31 cellular contexts compared by ENCODE assay signal in genomic region chr9:134198771-134199170, GRCh38. TPM values are rescaled to one million over a fixed set of nuclear protein-coding genes. Genes with fewer than 3 reads are reported as not detected.
"Had no signal": no experiment of that assay in that cellular context is flagged by ENCODE, and none has a peak within 500 bp of the region (broad histone marks: within the 10 kb centered on the region; RNA-seq: fewer than 3 reads in every experiment).

No MANE protein-coding gene starts in this region.

- H3K4me3 Mint-ChIP-seq: activated naive CD4-positive, alpha-beta T cell treated with anti-CD3 and anti-CD28 coated beads for 36 hours; nephron; stimulated activated memory B cell treated with anti-CD40 and anti-IgM and Interleukin-4, amounts not matched to agents 10 μg/mL and 1 μg/mL and 100 μg/mL, for 72 hours had no signal

- H3K4me1 Mint-ChIP-seq: nephron had no signal

- H3K27ac ChIP-seq: brain microvascular endothelial cell, heart right ventricle, left ventricle myocardium inferior, neutrophil, pancreas, right atrium auricular region, stomach, thyroid gland, upper lobe of left lung, WERI-Rb-1 had no signal

- ATAC-seq: activated CD4-positive, CD25-positive, alpha-beta regulatory T cell treated with anti-CD3 and anti-CD28 coated beads, Interleukin-2, amount 50 U/mL, for 24 hours; esophagus mucosa; heart right ventricle; pancreas; stimulated activated memory B cell treated with anti-CD40 and anti-IgM and Interleukin-4, amounts not matched to agents 10 μg/mL and 1 μg/mL and 100 μg/mL, for 72 hours had no signal

- H3K4me1 ChIP-seq: left ventricle myocardium inferior, pancreas, right atrium auricular region had no signal

- DNase-seq: activated CD4-positive, alpha-beta T cell treated with anti-CD3 and anti-CD28 coated beads for 48 hours; activated CD4-positive, alpha-beta T cell treated with anti-CD3 and anti-CD28 coated beads, Interleukin-2, amount 50 U/mL, for 48 hours; activated CD8-positive, alpha-beta memory T cell treated with anti-CD3 and anti-CD28 coated beads for 24 hours; activated effector memory CD4-positive, alpha-beta T cell treated with anti-CD3 and anti-CD28 coated beads, Interleukin-2, amount 50 U/mL, for 16 hours; activated naive CD4-positive, alpha-beta T cell treated with anti-CD3 and anti-CD28 coated beads for 36 hours; amniotic stem cell; brain microvascular endothelial cell; caudate nucleus; cortex of kidney; foreskin fibroblast; heart right ventricle; left ventricle myocardium inferior; stimulated activated CD4-positive, alpha-beta T cell treated with anti-CD3 and anti-CD28 coated beads, Interleukin-1b, Interleukin-23, amount 100 ng/mL, for 48 hours; stimulated activated CD4-positive, alpha-beta T cell treated with anti-CD3 and anti-CD28 coated beads, Interleukin-4, amount 100 ng/mL, for 4 hours; stimulated activated CD8-positive, alpha-beta memory T cell treated with anti-CD3 and anti-CD28 coated beads, Interleukin-4, amount 100 ng/mL, for 48 hours; stomach; T-helper 1 cell; T-helper 9 cell; thyroid gland; upper lobe of left lung; WERI-Rb-1 had no signal

- H3K27ac Mint-ChIP-seq: activated naive CD4-positive, alpha-beta T cell treated with anti-CD3 and anti-CD28 coated beads for 36 hours; nephron; stimulated activated memory B cell treated with anti-CD40 and anti-IgM and Interleukin-4, amounts not matched to agents 10 μg/mL and 1 μg/mL and 100 μg/mL, for 72 hours had no signal

- H3K27me3 ChIP-seq: brain microvascular endothelial cell, heart right ventricle, pancreas, right atrium auricular region, stomach, thyroid gland, upper lobe of left lung had no signal

- H3K4me3 ChIP-seq: heart right ventricle, left ventricle myocardium inferior, pancreas, right atrium auricular region, smooth muscle cell, stomach, thyroid gland, upper lobe of left lung had no signal

- H3K36me3 Mint-ChIP-seq: stimulated activated memory B cell treated with anti-CD40 and anti-IgM and Interleukin-4, amounts not matched to agents 10 μg/mL and 1 μg/mL and 100 μg/mL, for 72 hours had no signal

- H3K9me3 ChIP-seq: neutrophil, pancreas, thyroid gland had no signal

- H3K36me3 ChIP-seq: brain microvascular endothelial cell, heart right ventricle, left ventricle myocardium inferior, neutrophil, pancreas, right atrium auricular region, stomach, thyroid gland, upper lobe of left lung, WERI-Rb-1 had no signal

RNA-seq across cellular contexts. Expression of gene RNU6ATAC, which starts 34.4 kb away (rescaled TPM):
- total RNA-seq: lung microvascular endothelial cell, pulmonary artery endothelial cell, right atrium auricular region, smooth muscle cell, stomach, thyroid gland had no signal
- polyA plus RNA-seq: heart right ventricle, pancreas, smooth muscle cell, stomach had no signal
